ENCODE assay signal across 11 cellular contexts in genomic region chr20:4896971-4897497, GRCh38.
DNase-seq lines count a peak whose midpoint lies in the region; ATAC-seq and TF ChIP-seq lines count a peak whose summit lies in the region.
"Had no signal": no experiment of that assay in that cellular context is flagged by ENCODE, and none has a peak within 500 bp of the region (broad histone marks: within the 10 kb centered on the region; RNA-seq: fewer than 3 reads in every experiment).

No MANE protein-coding gene starts in this region.

- no peaks in the 10 kb centered on the region for H3K27me3 Mint-ChIP-seq in activated naive CD8-positive, alpha-beta T cell treated with anti-CD3 and anti-CD28 coated beads, Interleukin-2, amount 10 ng/mL, durations not matched to agents 7 days and 5 days
- no peaks in the 10 kb centered on the region for H3K27me3 Mint-ChIP-seq in activated naive CD8-positive, alpha-beta T cell treated with anti-CD3 and anti-CD28 coated beads for 36 hours
- H3K27me3 Mint-ChIP-seq in stimulated activated memory B cell treated with anti-CD40 and anti-IgM and Interleukin-4, amounts not matched to agents 10 μg/mL and 1 μg/mL and 100 μg/mL, for 72 hours, result no peaks in the 10 kb centered on the region

- intact Hi-C loops in colonic mucosa (cut with DNase I), result no loop called here

- no peak overlapping the region for H3K4me3 ChIP-seq in colonic mucosa
- H3K4me3 ChIP-seq: SK-N-MC had no signal

- H3K27ac Mint-ChIP-seq in activated naive CD8-positive, alpha-beta T cell treated with anti-CD3 and anti-CD28 coated beads, Interleukin-2, amount 10 ng/mL, durations not matched to agents 7 days and 5 days, result peak overlapping the region; percentile 64
- H3K27ac Mint-ChIP-seq in activated naive CD8-positive, alpha-beta T cell treated with anti-CD3 and anti-CD28 coated beads for 36 hours, result no peak overlapping the region
- H3K27ac Mint-ChIP-seq in stimulated activated memory B cell treated with anti-CD40 and anti-IgM and Interleukin-4, amounts not matched to agents 10 μg/mL and 1 μg/mL and 100 μg/mL, for 72 hours, result peak overlapping the region; percentile 58
- H3K27ac Mint-ChIP-seq: CD8-positive, alpha-beta T cell had no signal

- no peaks in the 10 kb centered on the region for H3K9me3 ChIP-seq in colonic mucosa

- peaks cover 12% of the 10 kb centered on the region for H3K4me1 Mint-ChIP-seq in activated naive CD8-positive, alpha-beta T cell treated with anti-CD3 and anti-CD28 coated beads, Interleukin-2, amount 10 ng/mL, durations not matched to agents 7 days and 5 days
- H3K4me1 Mint-ChIP-seq in activated naive CD8-positive, alpha-beta T cell treated with anti-CD3 and anti-CD28 coated beads for 36 hours, result no peaks in the 10 kb centered on the region
- H3K4me1 Mint-ChIP-seq in stimulated activated memory B cell treated with anti-CD40 and anti-IgM and Interleukin-4, amounts not matched to agents 10 μg/mL and 1 μg/mL and 100 μg/mL, for 72 hours, result peaks cover 58% of the 10 kb centered on the region

- H3K4me1 ChIP-seq in colonic mucosa, result no peaks in the 10 kb centered on the region

- no peak overlapping the region for H3K9ac ChIP-seq in colonic mucosa (ENCODE audit: low read depth in 2 of 2, low read length in 2 of 2)

- H3K27ac ChIP-seq in colonic mucosa, result no peak overlapping the region
- H3K27ac ChIP-seq: SK-N-MC had no signal

- H3K9me3 Mint-ChIP-seq in activated naive CD8-positive, alpha-beta T cell treated with anti-CD3 and anti-CD28 coated beads, Interleukin-2, amount 10 ng/mL, durations not matched to agents 7 days and 5 days, result no peaks in the 10 kb centered on the region
- no peaks in the 10 kb centered on the region for H3K9me3 Mint-ChIP-seq in activated naive CD8-positive, alpha-beta T cell treated with anti-CD3 and anti-CD28 coated beads for 36 hours
- no peaks in the 10 kb centered on the region for H3K9me3 Mint-ChIP-seq in stimulated activated memory B cell treated with anti-CD40 and anti-IgM and Interleukin-4, amounts not matched to agents 10 μg/mL and 1 μg/mL and 100 μg/mL, for 72 hours
- H3K9me3 Mint-ChIP-seq: CD8-positive, alpha-beta T cell had no signal

- H3K36me3 Mint-ChIP-seq in activated naive CD8-positive, alpha-beta T cell treated with anti-CD3 and anti-CD28 coated beads, Interleukin-2, amount 10 ng/mL, durations not matched to agents 7 days and 5 days, result peaks cover 12% of the 10 kb centered on the region
- H3K36me3 Mint-ChIP-seq in activated naive CD8-positive, alpha-beta T cell treated with anti-CD3 and anti-CD28 coated beads for 36 hours, result peaks cover 13% of the 10 kb centered on the region
- peaks cover 72% of the 10 kb centered on the region for H3K36me3 Mint-ChIP-seq in stimulated activated memory B cell treated with anti-CD40 and anti-IgM and Interleukin-4, amounts not matched to agents 10 μg/mL and 1 μg/mL and 100 μg/mL, for 72 hours

- no peaks in the 10 kb centered on the region for H3K36me3 ChIP-seq in colonic mucosa

- H3K27me3 ChIP-seq in colonic mucosa, result no peaks in the 10 kb centered on the region

- ATAC-seq in activated naive CD8-positive, alpha-beta T cell treated with anti-CD3 and anti-CD28 coated beads, Interleukin-2, amount 10 ng/mL, durations not matched to agents 7 days and 5 days (ENCODE audit: low read depth), result no peak
- no peak for ATAC-seq in stimulated activated memory B cell treated with anti-CD40 and anti-IgM and Interleukin-4, amounts not matched to agents 10 μg/mL and 1 μg/mL and 100 μg/mL, for 72 hours
- ATAC-seq in GM19463 (IDR thresholded peaks at IDR 0.05; ENCODE audit: unreplicated experiment), result no peak
- ATAC-seq: CD8-positive, alpha-beta T cell had no signal

- no peak overlapping the region for H3K4me3 Mint-ChIP-seq in activated naive CD8-positive, alpha-beta T cell treated with anti-CD3 and anti-CD28 coated beads, Interleukin-2, amount 10 ng/mL, durations not matched to agents 7 days and 5 days
- no peak overlapping the region for H3K4me3 Mint-ChIP-seq in activated naive CD8-positive, alpha-beta T cell treated with anti-CD3 and anti-CD28 coated beads for 36 hours
- H3K4me3 Mint-ChIP-seq in stimulated activated memory B cell treated with anti-CD40 and anti-IgM and Interleukin-4, amounts not matched to agents 10 μg/mL and 1 μg/mL and 100 μg/mL, for 72 hours, result no peak overlapping the region
- H3K4me3 Mint-ChIP-seq: CD8-positive, alpha-beta T cell had no signal

- DNase-seq in activated naive CD8-positive, alpha-beta T cell treated with anti-CD3 and anti-CD28 coated beads, Interleukin-2, amount 10 ng/mL, durations not matched to agents 7 days and 5 days, result no peak
- no peak for DNase-seq in activated naive CD8-positive, alpha-beta T cell treated with anti-CD3 and anti-CD28 coated beads for 36 hours
- DNase-seq in NCI-H69 (lab: John Stamatoyannopoulos, UW), result peak; percentile 73
- peak; percentile 36 for DNase-seq in colonic mucosa
- no peak for DNase-seq in OCI-M2 (lab: John Stamatoyannopoulos, UW; ENCODE audit: unreplicated experiment)
- DNase-seq in glomerular visceral epithelial cell (ENCODE audit: extremely low spot score), result no peak
- DNase-seq: activated gamma-delta T cell treated with Interleukin-2 at 50 U/mL for 16 hours had no signal

- POLR2A ChIA-PET in activated naive CD8-positive, alpha-beta T cell treated with anti-CD3 and anti-CD28 coated beads, Interleukin-2, amount 10 ng/mL, durations not matched to agents 7 days and 5 days (lab: Charles Lee), result no interaction called here

- TF ChIP-seq CTCF in colonic mucosa (IDR thresholded peaks at IDR 0.05), result no peak

Comparison
In these comparisons a context has a peak if more than half of its experiments do, and no peak if none do; other contexts are left out.
1. DNase-seq: peak in NCI-H69 (single experiment) and colonic mucosa (single experiment); none in activated naive CD8-positive, alpha-beta T cell treated with anti-CD3 and anti-CD28 coated beads, Interleukin-2, amount 10 ng/mL, durations not matched to agents 7 days and 5 days (single experiment), activated naive CD8-positive, alpha-beta T cell treated with anti-CD3 and anti-CD28 coated beads for 36 hours (single experiment), OCI-M2 (single experiment) and glomerular visceral epithelial cell (single experiment).